ENCODE assay signal across 17 cellular contexts in the genomic region with DNA sequence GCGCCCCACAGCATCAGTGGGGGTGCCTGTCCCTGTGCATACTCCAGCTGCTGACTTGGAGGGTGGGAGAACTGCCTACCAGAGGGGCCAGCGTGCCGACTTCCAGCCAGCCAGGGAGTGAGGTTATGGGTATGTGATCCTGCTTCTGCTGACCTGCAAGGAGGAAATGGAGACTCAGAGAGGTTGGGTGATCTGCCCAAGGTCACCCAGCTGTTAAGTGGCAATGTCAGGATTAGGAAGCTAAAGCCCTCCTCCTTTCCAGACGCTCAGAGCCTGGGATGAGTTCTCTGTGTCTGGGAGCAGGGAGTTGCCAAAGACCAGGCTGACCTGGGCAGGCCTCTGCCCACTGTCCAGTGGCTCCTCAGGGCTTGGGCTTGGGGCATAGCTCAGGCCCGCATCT.
A peak's percentile ranks its signal among the peaks of the same experiment; 100 is the strongest.
DNase-seq lines count a peak whose midpoint lies in the region; ATAC-seq and TF ChIP-seq lines count a peak whose summit lies in the region.
"Had no signal": no experiment of that assay in that cellular context is flagged by ENCODE, and none has a peak within 500 bp of the region (broad histone marks: within the 10 kb centered on the region; RNA-seq: fewer than 3 reads in every experiment).

No MANE protein-coding gene starts in this region.

- H3K4me1 Mint-ChIP-seq in T-helper 17 cell: no peaks in the 10 kb centered on the region
- no peaks in the 10 kb centered on the region for H3K4me1 Mint-ChIP-seq in stimulated activated effector memory CD8-positive, alpha-beta T cell treated with anti-CD3 and anti-CD28 coated beads, Interleukin-12 subunit alpha, Interleukin-12 subunit beta, amount 100 ng/mL, for 72 hours
- H3K4me1 Mint-ChIP-seq: CD8-positive, alpha-beta memory T cell; IgD-negative memory B cell had no signal

- TF ChIP-seq EP300 in sigmoid colon (IDR thresholded peaks at IDR 0.05): no peak

- no peaks in the 10 kb centered on the region for H3K9me2 ChIP-seq in hepatocyte (replicated peaks; ENCODE audit: insufficient read depth)

- no peak overlapping the region for H3K27ac Mint-ChIP-seq in T-helper 17 cell
- no peak overlapping the region for H3K27ac Mint-ChIP-seq in stimulated activated effector memory CD8-positive, alpha-beta T cell treated with anti-CD3 and anti-CD28 coated beads, Interleukin-12 subunit alpha, Interleukin-12 subunit beta, amount 100 ng/mL, for 72 hours
- H3K27ac Mint-ChIP-seq: CD8-positive, alpha-beta memory T cell; IgD-negative memory B cell had no signal

- H3K9me3 Mint-ChIP-seq in stimulated activated effector memory CD8-positive, alpha-beta T cell treated with anti-CD3 and anti-CD28 coated beads, Interleukin-12 subunit alpha, Interleukin-12 subunit beta, amount 100 ng/mL, for 72 hours: no peaks in the 10 kb centered on the region
- H3K9me3 Mint-ChIP-seq: CD8-positive, alpha-beta memory T cell; IgD-negative memory B cell had no signal

- 48% methylated on average over 5 of the region's 5 CpGs for WGBS in hepatocyte (ENCODE audit: low lambda C conversion rate, missing lambda C conversion rate)
- WGBS in sigmoid colon, 2 donors: 78 to 88% methylated on average over 5 of the region's 5 CpGs

- peak overlapping the region; percentile 36 for H3K4me2 ChIP-seq in OCI-LY3 (ENCODE audit: low read length)
- H3K4me2 ChIP-seq in hepatocyte: peak overlapping the region; percentile 29

- no peak overlapping the region for H3K9ac ChIP-seq in OCI-LY3 (ENCODE audit: low read length)

- H3K36me3 Mint-ChIP-seq in T-helper 17 cell (ENCODE audit: low read depth): no peaks in the 10 kb centered on the region
- no peaks in the 10 kb centered on the region for H3K36me3 Mint-ChIP-seq in stimulated activated effector memory CD8-positive, alpha-beta T cell treated with anti-CD3 and anti-CD28 coated beads, Interleukin-12 subunit alpha, Interleukin-12 subunit beta, amount 100 ng/mL, for 72 hours
- H3K36me3 Mint-ChIP-seq: CD8-positive, alpha-beta memory T cell; IgD-negative memory B cell had no signal

- intact Hi-C loops in A673 (cut with micrococcal nuclease; ENCODE audit: unreplicated experiment): no loop called here
- intact Hi-C loops in sigmoid colon (cut with DNase I): no loop called here
- intact Hi-C loops in breast epithelium (cut with DNase I; ENCODE audit: low total_unique reads): no loop called here

- BruUV-seq in A673 (replicated peaks; lab: Mats Ljungman, UMichigan): no TSS peak

- no peaks in the 10 kb centered on the region; the same call in 1 of the 2 replicates for H4K20me1 ChIP-seq in OCI-LY3 (ENCODE audit: insufficient read depth, low read length)
- peaks cover 4% of the 10 kb centered on the region for H4K20me1 ChIP-seq in hepatocyte (ENCODE audit: insufficient read depth, poor library complexity, severe bottlenecking)

- CTCF ChIA-PET in A673 (lab: Charles Lee): no interaction called here

- H3K4me1 ChIP-seq in A673 (ENCODE audit: insufficient read depth, low read length, poor library complexity, severe bottlenecking): peaks cover 15% of the 10 kb centered on the region
- peaks cover 35% of the 10 kb centered on the region for H3K4me1 ChIP-seq in OCI-LY3 (ENCODE audit: low read length)
- peaks cover 33% of the 10 kb centered on the region for H3K4me1 ChIP-seq in hepatocyte (ENCODE audit: insufficient read depth)
- peaks cover 0 to 37% (median 24%) of the 10 kb centered on the region in 4 donors for H3K4me1 ChIP-seq in sigmoid colon
- no peaks in the 10 kb centered on the region for H3K4me1 ChIP-seq in breast epithelium

- no peaks in the 10 kb centered on the region for H3K79me2 ChIP-seq in OCI-LY3 (ENCODE audit: low read length)
- no peaks in the 10 kb centered on the region for H3K79me2 ChIP-seq in hepatocyte

- H3K27me3 Mint-ChIP-seq in T-helper 17 cell: peaks cover 28% of the 10 kb centered on the region
- H3K27me3 Mint-ChIP-seq: CD8-positive, alpha-beta memory T cell had no signal

- no peaks in the 10 kb centered on the region for H3K9me3 ChIP-seq in A673 (ENCODE audit: low read depth, low read length, poor library complexity, severe bottlenecking)
- H3K9me3 ChIP-seq in OCI-LY3 (ENCODE audit: insufficient read depth, low read length): no peaks in the 10 kb centered on the region
- H3K9me3 ChIP-seq in hepatocyte (ENCODE audit: low read depth): no peaks in the 10 kb centered on the region
- H3K9me3 ChIP-seq in sigmoid colon: no peaks in the 10 kb centered on the region
- H3K9me3 ChIP-seq in T-helper 17 cell (ENCODE audit: control insufficient read depth, low read length, poor library complexity, severe bottlenecking): no peaks in the 10 kb centered on the region
- no peaks in the 10 kb centered on the region for H3K9me3 ChIP-seq in breast epithelium
- H3K9me3 ChIP-seq: BE2C had no signal

- no peak overlapping the region for H3K4me3 ChIP-seq in A673 (ENCODE audit: low read depth, low read length, poor library complexity, severe bottlenecking)
- no peak overlapping the region for H3K4me3 ChIP-seq in OCI-LY3 (ENCODE audit: low read length)
- no peak overlapping the region for H3K4me3 ChIP-seq in hepatocyte
- no peak overlapping the region for H3K4me3 ChIP-seq in sigmoid colon
- no peak overlapping the region for H3K4me3 ChIP-seq in breast epithelium

- H3K27ac ChIP-seq in A673 (ENCODE audit: low read depth, low read length, poor library complexity, severe bottlenecking) (peak overlapping the region; percentile 12), OCI-LY3 (ENCODE audit: low read length) (no peak overlapping the region), hepatocyte (peak overlapping the region; percentile 45), sigmoid colon (peak overlapping the region in 3 of 4 donors; percentile 62 to 69 (median 62)), breast epithelium (no peak overlapping the region)

- TF ChIP-seq POLR2A in sigmoid colon (IDR thresholded peaks at IDR 0.05) (no peak), breast epithelium (IDR thresholded peaks at IDR 0.05) (no peak)

- H3K36me3 ChIP-seq in A673 (ENCODE audit: insufficient read depth, low read length, poor library complexity, severe bottlenecking): no peaks in the 10 kb centered on the region
- no peaks in the 10 kb centered on the region for H3K36me3 ChIP-seq in OCI-LY3 (replicated peaks; ENCODE audit: low read depth, low read length)
- no peaks in the 10 kb centered on the region for H3K36me3 ChIP-seq in hepatocyte (replicated peaks; ENCODE audit: insufficient read depth, low read depth)
- no peaks in the 10 kb centered on the region for H3K36me3 ChIP-seq in sigmoid colon
- no peaks in the 10 kb centered on the region for H3K36me3 ChIP-seq in breast epithelium
- H3K36me3 ChIP-seq: BE2C had no signal

- TF ChIP-seq CTCF in A673 (conservative IDR thresholded peaks at IDR 0.05; ENCODE audit: low read depth, low read length) (no peak), OCI-LY3 (IDR thresholded peaks at IDR 0.05; ENCODE audit: low read depth, low read length) (no peak), hepatocyte (IDR thresholded peaks at IDR 0.05; ENCODE audit: poor library complexity) (no peak), sigmoid colon (IDR thresholded peaks at IDR 0.05) (no peak), breast epithelium (IDR thresholded peaks at IDR 0.05) (no peak)

- ATAC-seq in T-helper 17 cell: no peak
- no peak for ATAC-seq in stimulated activated effector memory CD8-positive, alpha-beta T cell treated with anti-CD3 and anti-CD28 coated beads, Interleukin-12 subunit alpha, Interleukin-12 subunit beta, amount 100 ng/mL, for 72 hours

- no peak overlapping the region for H3K4me3 Mint-ChIP-seq in T-helper 17 cell
- H3K4me3 Mint-ChIP-seq in stimulated activated effector memory CD8-positive, alpha-beta T cell treated with anti-CD3 and anti-CD28 coated beads, Interleukin-12 subunit alpha, Interleukin-12 subunit beta, amount 100 ng/mL, for 72 hours: no peak overlapping the region
- H3K4me3 Mint-ChIP-seq: CD8-positive, alpha-beta memory T cell; IgD-negative memory B cell had no signal

- DNase-seq in A673 (ENCODE audit: low spot score) (no peak), hepatocyte (ENCODE audit: low spot score) (no peak), sigmoid colon (no peak), Ammon's horn (ENCODE audit: low spot score) (no peak), T-helper 17 cell (no peak), breast epithelium (ENCODE audit: low spot score in 2 of 2) (no peak)
- DNase-seq in stimulated activated effector memory CD8-positive, alpha-beta T cell treated with anti-CD3 and anti-CD28 coated beads, Interleukin-12 subunit alpha, Interleukin-12 subunit beta, amount 100 ng/mL, for 72 hours (ENCODE audit: low spot score in 2 of 2): no peak
- DNase-seq: DND-41, GDM1, HCEC 1CT, NCI-H1436, NCI-H2029 treated with DMSO at 0.1 percent for 48 hours, NCI-H510A treated with DMSO at 0.1 percent for 48 hours had no signal

- no peaks in the 10 kb centered on the region for H3K27me3 ChIP-seq in A673 (replicated peaks; ENCODE audit: insufficient read depth, low read depth, low read length, poor library complexity)
- peaks cover 16% of the 10 kb centered on the region for H3K27me3 ChIP-seq in OCI-LY3 (ENCODE audit: low read depth, low read length)
- H3K27me3 ChIP-seq in hepatocyte: no peaks in the 10 kb centered on the region
- no peaks in the 10 kb centered on the region for H3K27me3 ChIP-seq in sigmoid colon
- H3K27me3 ChIP-seq in breast epithelium: no peaks in the 10 kb centered on the region
- H3K27me3 ChIP-seq: BE2C had no signal

- POLR2A ChIA-PET in A673 (lab: Charles Lee; ENCODE audit: low non-redundant PET): interaction anchor here (0.6 kb wide), 1 partner anchor 129 kb away, joined by 4 read pairs; no protein-coding TSS in a partner anchor

- H2AFZ ChIP-seq in OCI-LY3 (ENCODE audit: low read depth, low read length): no peak overlapping the region
- no peak overlapping the region for H2AFZ ChIP-seq in hepatocyte

Comparison
In these comparisons a context has a peak if more than half of its experiments do, and no peak if none do; other contexts are left out.
1. H3K27ac ChIP-seq: peak in A673 (single experiment), hepatocyte (single experiment) and sigmoid colon (3 of 4); none in OCI-LY3 (single experiment) and breast epithelium (0 of 2).